Comparison of ENCODE assay signal across 9 cellular contexts in genomic region chrX:11351375-11352295, GRCh38. TPM values are rescaled to one million over a fixed set of nuclear protein-coding genes. Genes with fewer than 3 reads are reported as not detected.
DNase-seq lines count a peak whose midpoint lies in the region; ATAC-seq, FAIRE-seq and TF ChIP-seq lines count a peak whose summit lies in the region.
"Had no signal": no experiment of that assay in that cellular context is flagged by ENCODE, and none has a peak within 500 bp of the region (broad histone marks: within the 10 kb centered on the region; RNA-seq: fewer than 3 reads in every experiment).

No MANE protein-coding gene starts in this region.

- in situ Hi-C loops in K562 (cut with MboI), result no loop called here

- intact Hi-C loops in K562 (cut with micrococcal nuclease), result loop anchor here (1.0 kb wide), 1 partner anchor 16 kb away; no protein-coding TSS in a partner anchor
- intact Hi-C loops in activated CD4-positive, alpha-beta T cell treated with anti-CD3 and anti-CD28 coated beads for 36 hours (cut with DNase I, micrococcal nuclease), result no loop called here
- intact Hi-C loops in naive thymus-derived CD4-positive, alpha-beta T cell (cut with micrococcal nuclease), result no loop called here

- H3K9ac ChIP-seq in K562 (ENCODE audit: insufficient read depth in 1 of 2, low read depth in 2 of 2, low read length in 2 of 2) (peak overlapping the region; percentile 53 to 71; a peak in 3 of 4 replicates), mucosa of rectum (ENCODE audit: low read depth in 1 of 2, low read length in 2 of 2) (no peak overlapping the region)

- CTCF ChIA-PET in BJ (lab: Yijun Ruan, JAX) (no interaction called here), K562 (lab: Yijun Ruan, JAX; ENCODE audit: low intra/inter-chr PET ratio) (no interaction called here)
- CTCF ChIA-PET in activated CD4-positive, alpha-beta T cell treated with anti-CD3 and anti-CD28 coated beads for 36 hours (lab: Charles Lee), result no interaction called here
- CTCF ChIA-PET in naive thymus-derived CD4-positive, alpha-beta T cell (lab: Charles Lee), result no interaction called here

- H3K36me3 ChIP-seq in BJ (ENCODE audit: control insufficient read depth, insufficient read depth, low read length) (no peaks in the 10 kb centered on the region), K562 (ENCODE audit: control insufficient read depth, insufficient read depth, low read length) (peaks cover 14% of the 10 kb centered on the region; the same call in 2 of the 3 replicates), mucosa of rectum (ENCODE audit: control insufficient read depth in 2 of 2, insufficient read depth in 2 of 2, low read length in 2 of 2) (no peaks in the 10 kb centered on the region)
- no peaks in the 10 kb centered on the region for H3K36me3 ChIP-seq in naive thymus-derived CD4-positive, alpha-beta T cell (ENCODE audit: control insufficient read depth in 2 of 3, insufficient read depth in 3 of 3, low read length in 3 of 3)

- H3K9me3 ChIP-seq in K562 (replicated peaks; ENCODE audit: control insufficient read depth, insufficient read depth, low read depth, low read length) (no peaks in the 10 kb centered on the region), mucosa of rectum (ENCODE audit: control insufficient read depth in 2 of 2, low read length in 2 of 2) (no peaks in the 10 kb centered on the region)
- no peaks in the 10 kb centered on the region for H3K9me3 ChIP-seq in naive thymus-derived CD4-positive, alpha-beta T cell (ENCODE audit: control insufficient read depth in 2 of 3, low read length in 3 of 3)

- BruUV-seq in K562 (replicated peaks; lab: Mats Ljungman, UMichigan), result no TSS peak

- FAIRE-seq in K562 (lab: Jason Lieb, UNC), result peak; percentile 11

- H3K79me2 ChIP-seq in K562 (ENCODE audit: control insufficient read depth, insufficient read depth, low read length), result peaks cover 96% of the 10 kb centered on the region

- H3K27me3 ChIP-seq in BJ (ENCODE audit: control insufficient read depth, insufficient read depth, low read length) (no peaks in the 10 kb centered on the region), K562 (ENCODE audit: control insufficient read depth in 2 of 2, insufficient read depth in 2 of 2, low read length in 2 of 2) (no peaks in the 10 kb centered on the region), mucosa of rectum (ENCODE audit: control insufficient read depth in 2 of 2, insufficient read depth in 2 of 2, low read length in 2 of 2) (peaks cover 0 to 2% of the 10 kb centered on the region in 2 donors)
- H3K27me3 ChIP-seq in naive thymus-derived CD4-positive, alpha-beta T cell (ENCODE audit: control insufficient read depth in 2 of 2, insufficient read depth in 2 of 2, low read length in 2 of 2), result no peaks in the 10 kb centered on the region

- TF ChIP-seq POLR2A in K562 (conservative IDR thresholded peaks at IDR 0.05), result no peak

- H3K27ac ChIP-seq in K562 (ENCODE audit: extremely low read depth, low read depth, low read length), result peak overlapping the region; percentile 92
- peak overlapping the region; percentile 47 to 56 for H3K27ac ChIP-seq in mucosa of rectum (ENCODE audit: low read depth in 2 of 2, low read length in 2 of 2)
- no peak overlapping the region for H3K27ac ChIP-seq in naive thymus-derived CD4-positive, alpha-beta T cell (ENCODE audit: low read depth, low read length)

- H3K4me1 ChIP-seq in K562 (replicated peaks in 1 of 2; ENCODE audit: control insufficient read depth in 2 of 2, insufficient read depth in 2 of 2, low read length in 2 of 2) (peaks cover 10 to 66% of the 10 kb centered on the region in 2 experiments), mucosa of rectum (ENCODE audit: control insufficient read depth in 2 of 2, insufficient read depth in 2 of 2, low read length in 2 of 2) (no peaks in the 10 kb centered on the region)
- no peaks in the 10 kb centered on the region for H3K4me1 ChIP-seq in naive thymus-derived CD4-positive, alpha-beta T cell (ENCODE audit: control insufficient read depth in 2 of 2, insufficient read depth in 2 of 2, low read length in 2 of 2)

- no peaks in the 10 kb centered on the region for H3K36me3 Mint-ChIP-seq in activated CD4-positive, alpha-beta T cell treated with anti-CD3 and anti-CD28 coated beads for 36 hours (ENCODE audit: low read depth)
- H3K36me3 Mint-ChIP-seq in naive thymus-derived CD4-positive, alpha-beta T cell, result no peaks in the 10 kb centered on the region

- H3K4me2 ChIP-seq in K562 (ENCODE audit: insufficient read depth, low read length), result peak overlapping the region; percentile 74

- WGBS in K562 (ENCODE audit: insufficient coverage, low coverage, missing lambda C conversion rate), result 13% methylated on average over 11 of the region's 11 CpGs

- peaks cover 2% of the 10 kb centered on the region for H3K4me1 Mint-ChIP-seq in activated CD4-positive, alpha-beta T cell treated with anti-CD3 and anti-CD28 coated beads for 36 hours
- peaks cover 0 to 3% (median 0%) of the 10 kb centered on the region in 7 donors for H3K4me1 Mint-ChIP-seq in naive thymus-derived CD4-positive, alpha-beta T cell

- no peak overlapping the region for H3K27ac Mint-ChIP-seq in activated CD4-positive, alpha-beta T cell treated with anti-CD3 and anti-CD28 coated beads for 36 hours
- no peak overlapping the region for H3K27ac Mint-ChIP-seq in naive thymus-derived CD4-positive, alpha-beta T cell

- TF ChIP-seq CTCF in BJ (IDR thresholded peaks at IDR 0.05; ENCODE audit: insufficient read depth, low read depth, low read length) (no peak), K562 (IDR thresholded peaks at IDR 0.05 in 2 of 3, conservative IDR thresholded peaks at IDR 0.05 in 1 of 3; ENCODE audit: insufficient read depth in 2 of 3, low read depth in 1 of 3, low read length in 3 of 3) (no peak)

- no peak for TF ChIP-seq EP300 in K562 (IDR thresholded peaks at IDR 0.05; ENCODE audit: low read length)

- ATAC-seq in HG02885 (IDR thresholded peaks at IDR 0.05; ENCODE audit: poor library complexity, unreplicated experiment), result peak; percentile 46
- peak; percentile 35 for ATAC-seq in K562
- no peak for ATAC-seq in activated CD4-positive, alpha-beta T cell treated with anti-CD3 and anti-CD28 coated beads for 36 hours
- no peak for ATAC-seq in naive thymus-derived CD4-positive, alpha-beta T cell
- no peak for ATAC-seq in GM21423 (IDR thresholded peaks at IDR 0.05; ENCODE audit: unreplicated experiment)

- H3K27me3 Mint-ChIP-seq in activated CD4-positive, alpha-beta T cell treated with anti-CD3 and anti-CD28 coated beads for 36 hours, result no peaks in the 10 kb centered on the region
- H3K27me3 Mint-ChIP-seq in naive thymus-derived CD4-positive, alpha-beta T cell, result no peaks in the 10 kb centered on the region

- no peaks in the 10 kb centered on the region for H3K9me3 Mint-ChIP-seq in activated CD4-positive, alpha-beta T cell treated with anti-CD3 and anti-CD28 coated beads for 36 hours (ENCODE audit: low read depth)
- no peaks in the 10 kb centered on the region for H3K9me3 Mint-ChIP-seq in naive thymus-derived CD4-positive, alpha-beta T cell

- no peak overlapping the region for H3K4me3 ChIP-seq in BJ (ENCODE audit: low read depth, low read length)
- H3K4me3 ChIP-seq in K562, result no peak overlapping the region
- no peak overlapping the region for H3K4me3 ChIP-seq in mucosa of rectum (ENCODE audit: low read length in 2 of 2)
- no peak overlapping the region for H3K4me3 ChIP-seq in naive thymus-derived CD4-positive, alpha-beta T cell (ENCODE audit: low read length)

- H2AFZ ChIP-seq in K562 (ENCODE audit: low read depth, low read length), result peak overlapping the region; percentile 67

- POLR2A ChIA-PET in BJ (lab: Charles Lee), result no interaction called here
- POLR2A ChIA-PET in K562 (lab: Yijun Ruan, JAX), result interaction anchor here (1.5 to 1.6 kb wide), 2 partner anchors 110 to 199 kb away, joined by 3 read pairs; no protein-coding TSS in a partner anchor
- POLR2A ChIA-PET in activated CD4-positive, alpha-beta T cell treated with anti-CD3 and anti-CD28 coated beads for 36 hours (lab: Charles Lee), result no interaction called here
- POLR2A ChIA-PET in naive thymus-derived CD4-positive, alpha-beta T cell (lab: Charles Lee), result no interaction called here

- no peak for TF ChIP-seq RAD21 in K562 (CRISPR knock-in tag; conservative IDR thresholded peaks at IDR 0.05 in 1 of 2, IDR thresholded peaks at IDR 0.05 in 1 of 2)

- H4K20me1 ChIP-seq in K562 (replicated peaks; ENCODE audit: control insufficient read depth, insufficient read depth, low read length), result no peaks in the 10 kb centered on the region

- peak; percentile 44 for DNase-seq in BJ (ENCODE audit: low read depth)
- DNase-seq in K562 (ENCODE audit: extremely low read depth in 1 of 4, low spot score in 3 of 4), result no peak
- DNase-seq in mesenteric fat pad (ENCODE audit: low spot score), result no peak
- DNase-seq in activated CD4-positive, alpha-beta T cell treated with anti-CD3 and anti-CD28 coated beads for 36 hours, result no peak
- DNase-seq in naive thymus-derived CD4-positive, alpha-beta T cell, result no peak
- DNase-seq: DMS53 had no signal

- no peak overlapping the region for H3K4me3 Mint-ChIP-seq in activated CD4-positive, alpha-beta T cell treated with anti-CD3 and anti-CD28 coated beads for 36 hours
- H3K4me3 Mint-ChIP-seq in naive thymus-derived CD4-positive, alpha-beta T cell, result no peak overlapping the region

- H3K9me1 ChIP-seq in K562 (ENCODE audit: control insufficient read depth, insufficient read depth, low read length), result no peaks in the 10 kb centered on the region

RNA-seq across cellular contexts. Expression of gene AMELX, which starts 58.4 kb away (rescaled TPM):
- polyA plus RNA-seq in BJ (2011; rRNA removed) (not detected in 2 replicates), K562 (2011; rRNA removed) (not detected in 2 replicates), K562 (2014; fragmentation: Illumina TruSeq; extraction: Trizol) (not detected in 2 replicates), K562 (2014; fragmentation: Nextera tagmentation; extraction: Ambion mirVana) (not detected), K562 (2014; rRNA removed) (not detected in 2 replicates)
- not detected in 2 replicates for polyA minus RNA-seq in BJ (2011; rRNA and poly(A)+ RNA removed)
- not detected in 2 replicates for total RNA-seq in K562 (2011; cell fraction: chromatin; rRNA removed; ENCODE audit: low replicate concordance)
- total RNA-seq in K562 (2011; cell fraction: nucleolus; rRNA removed), result not detected in 2 replicates
- total RNA-seq in K562 (2011; cell fraction: nucleoplasm; rRNA removed), result not detected in 2 replicates
- total RNA-seq in K562 (2014; rRNA removed) (not detected in 2 replicates), K562 (2014; rRNA removed; fragmentation: Illumina TruSeq; extraction: Trizol) (not detected in 2 replicates), K562 (2015; rRNA removed; fragmentation: Illumina TruSeq; extraction: Trizol) (not detected in 2 replicates), K562 (2021) (0.22 TPM in 1 of 2 replicates, not detected in the other), mesenteric fat pad (not detected)
- not detected in 2 replicates for polyA plus RNA-seq in K562 (2011; cell fraction: cytosol; rRNA removed)
- polyA plus RNA-seq in K562 (2011; cell fraction: nucleus; rRNA removed), result not detected in 2 replicates
- polyA plus RNA-seq in K562 (2012), result not detected in 2 replicates
- polyA minus RNA-seq in K562 (2011; rRNA and poly(A)+ RNA removed), result not detected in 2 replicates
- polyA minus RNA-seq in K562 (2011; cell fraction: cytosol; rRNA and poly(A)+ RNA removed), result not detected in 2 replicates
- not detected in 2 replicates for polyA minus RNA-seq in K562 (2011; cell fraction: nucleus; rRNA and poly(A)+ RNA removed)
- total RNA-seq in activated CD4-positive, alpha-beta T cell treated with anti-CD3 and anti-CD28 coated beads for 36 hours, result not detected
- total RNA-seq in naive thymus-derived CD4-positive, alpha-beta T cell, result not detected
- not detected for polyA plus RNA-seq in naive thymus-derived CD4-positive, alpha-beta T cell

Comparison
In these comparisons a context has a peak if more than half of its experiments do, and no peak if none do; other contexts are left out.
1. ATAC-seq: peak in HG02885 (single experiment) and K562 (single experiment); none in activated CD4-positive, alpha-beta T cell treated with anti-CD3 and anti-CD28 coated beads for 36 hours (single experiment), naive thymus-derived CD4-positive, alpha-beta T cell (single experiment) and GM21423 (single experiment).
2. H3K9ac ChIP-seq: peak in K562 (2 of 2); none in mucosa of rectum (0 of 2).